ENCODE assay signal across 1 cellular context in genomic region chr4:25060179-25060578, GRCh38.
TF ChIP-seq lines count a peak whose summit lies in the region.

No MANE protein-coding gene starts in this region.

TF ChIP-seq in GM23338, 12 proteins besides CTCF, POLR2A, EP300 and RAD21 (continued from another document):
- no peak for TF ChIP-seq ZNF462 (CRISPR knock-in tag; IDR thresholded peaks at IDR 0.05)
